Comparison of ENCODE assay signal across 8 cellular contexts in the genomic region with DNA sequence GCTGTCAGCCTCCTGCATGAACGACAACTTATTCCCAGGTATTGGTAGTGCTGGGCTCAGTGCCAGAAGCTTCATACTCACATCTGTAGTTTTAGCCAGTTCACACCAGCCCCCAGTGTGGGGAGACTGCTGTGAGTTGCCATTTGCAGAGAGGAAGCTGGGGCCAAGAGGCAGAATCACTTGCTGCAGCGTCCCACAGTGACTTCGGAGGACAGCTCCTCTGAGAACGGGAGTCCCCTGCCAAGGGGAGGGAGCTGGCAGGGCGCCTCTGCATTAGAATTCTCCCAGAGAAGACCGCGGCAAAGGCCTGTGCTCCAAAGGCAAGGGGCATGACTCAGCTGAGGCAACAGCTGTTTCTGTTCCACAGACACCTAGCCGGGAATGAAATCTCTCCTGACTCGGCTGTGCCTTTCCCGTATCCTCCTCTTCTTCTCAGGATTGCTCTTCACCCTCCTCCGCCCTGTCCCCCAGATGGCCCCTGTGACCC. TPM values are rescaled to one million over a fixed set of nuclear protein-coding genes. Genes with fewer than 3 reads are reported as not detected.
DNase-seq lines count a peak whose midpoint lies in the region; ATAC-seq and TF ChIP-seq lines count a peak whose summit lies in the region.

No MANE protein-coding gene starts in this region.

- POLR2A ChIA-PET in AG04450 (lab: Yijun Ruan, JAX), result interaction anchor here (0.6 to 1.7 kb wide), 2 partner anchors 31 to 115 kb away, joined by 3 read pairs; no protein-coding TSS in a partner anchor

- no peaks in the 10 kb centered on the region for H3K36me3 ChIP-seq in colonic mucosa

- no peak overlapping the region for H3K4me3 Mint-ChIP-seq in effector memory CD8-positive, alpha-beta T cell

- TF ChIP-seq CTCF in AG04450 (IDR thresholded peaks at IDR 0.05; ENCODE audit: low read depth, low read length) (no peak), colonic mucosa (IDR thresholded peaks at IDR 0.05) (no peak)

- peaks cover 28 to 45% of the 10 kb centered on the region in 2 donors for H3K27me3 Mint-ChIP-seq in effector memory CD8-positive, alpha-beta T cell

- ATAC-seq in GM19351 (IDR thresholded peaks at IDR 0.05; ENCODE audit: unreplicated experiment) (peak; percentile 52), HG03108 (IDR thresholded peaks at IDR 0.05; ENCODE audit: unreplicated experiment) (no peak)
- ATAC-seq in effector memory CD8-positive, alpha-beta T cell (replicated peaks), result no peak

- CTCF ChIA-PET in AG04450 (lab: Charles Lee), result interaction anchor here (0.5 to 2.6 kb wide), 5 partner anchors 21 to 48 kb away, joined by 3 to 20 read pairs (median 4); no protein-coding TSS in a partner anchor

- H3K27ac ChIP-seq in AG04450 (ENCODE audit: low read depth, low read length), result peak overlapping the region; percentile 25
- no peak overlapping the region for H3K27ac ChIP-seq in colonic mucosa

- peak; percentile 83 for DNase-seq in AG04450 (ENCODE audit: low read depth, low spot score)
- peak; percentile 10 for DNase-seq in NCI-H2227 (lab: John Stamatoyannopoulos, UW; ENCODE audit: unreplicated experiment)
- DNase-seq in colonic mucosa, result peak; percentile 37
- peak; percentile 87 for DNase-seq in midbrain (lab: John Stamatoyannopoulos, UW)
- no peak for DNase-seq in effector memory CD8-positive, alpha-beta T cell
- no peak for DNase-seq in 8988T

- H3K36me3 Mint-ChIP-seq in effector memory CD8-positive, alpha-beta T cell (ENCODE audit: insufficient read depth), result no peaks in the 10 kb centered on the region

- peaks cover 0 to 1% of the 10 kb centered on the region in 2 donors for H3K4me1 Mint-ChIP-seq in effector memory CD8-positive, alpha-beta T cell (ENCODE audit: low read depth in 2 of 2)

- intact Hi-C loops in colonic mucosa (cut with DNase I), result no loop called here

- no peaks in the 10 kb centered on the region for H3K27me3 ChIP-seq in AG04450 (ENCODE audit: control insufficient read depth, insufficient read depth, low read length)
- no peaks in the 10 kb centered on the region for H3K27me3 ChIP-seq in colonic mucosa

- H3K4me3 ChIP-seq in AG04450 (ENCODE audit: low read depth, low read length), result peak overlapping the region; percentile 17; the same call in 1 of the 2 replicates
- H3K4me3 ChIP-seq in colonic mucosa, result no peak overlapping the region

- H3K9ac ChIP-seq in colonic mucosa (ENCODE audit: low read depth in 2 of 2, low read length in 2 of 2), result no peak overlapping the region

- H3K9me3 ChIP-seq in AG04450 (ENCODE audit: control insufficient read depth, insufficient read depth, low read length) (no peaks in the 10 kb centered on the region; the same call in 1 of the 2 replicates), colonic mucosa (no peaks in the 10 kb centered on the region)

- no peaks in the 10 kb centered on the region for H3K4me1 ChIP-seq in colonic mucosa

- peak overlapping the region in 1 of 2 donors; percentile 61 for H3K27ac Mint-ChIP-seq in effector memory CD8-positive, alpha-beta T cell

- H3K9me3 Mint-ChIP-seq in effector memory CD8-positive, alpha-beta T cell, result peaks cover 14 to 17% of the 10 kb centered on the region in 2 donors

RNA-seq across cellular contexts. Expression of a gene that starts 17.8 kb away (rescaled TPM):
- polyA plus RNA-seq in AG04450 (2011; rRNA removed), result not detected in 2 replicates
- polyA minus RNA-seq in AG04450 (2011; rRNA and poly(A)+ RNA removed), result not detected in 2 replicates
- total RNA-seq in colonic mucosa, result 1 to 10 TPM in 1 of 2 donors, under 1 TPM in 1; 0.54 to 3.5 TPM

Comparison
In these comparisons a context has a peak if more than half of its experiments do, and no peak if none do; other contexts are left out.
1. DNase-seq: peak in AG04450 (single experiment), NCI-H2227 (single experiment), colonic mucosa (single experiment) and midbrain (single experiment); none in effector memory CD8-positive, alpha-beta T cell (0 of 3) and 8988T (single experiment).